In genomic region chr4:12884846-12885796, GRCh38 we compare ENCODE assay signal across 18 cellular contexts.
DNase-seq lines count a peak whose midpoint lies in the region; FAIRE-seq and TF ChIP-seq lines count a peak whose summit lies in the region.
"Had no signal": no experiment of that assay in that cellular context is flagged by ENCODE, and none has a peak within 500 bp of the region (broad histone marks: within the 10 kb centered on the region; RNA-seq: fewer than 3 reads in every experiment).

No MANE protein-coding gene starts in this region.

- peak overlapping the region; percentile 29 for H3K9ac ChIP-seq in trophoblast cell (ENCODE audit: low read length)
- H3K9ac ChIP-seq: BLaER1 treated with 17β-estradiol and CSF1 and Interleukin-3, amounts not matched to agents 10 nM and 100 nM had no signal

- no peak overlapping the region for H2BK5ac ChIP-seq in trophoblast cell (ENCODE audit: low read depth, low read length, poor library complexity)

- no peaks in the 10 kb centered on the region for H3K27me3 ChIP-seq in trophoblast cell (ENCODE audit: insufficient read depth, low read length)
- H3K27me3 ChIP-seq: BLaER1 treated with 17β-estradiol and CSF1 and Interleukin-3, amounts not matched to agents 10 nM and 100 nM had no signal

- H2AFZ ChIP-seq in trophoblast cell (ENCODE audit: insufficient read depth, low read length, poor library complexity), result no peak overlapping the region

- H3K79me1 ChIP-seq in trophoblast cell (ENCODE audit: low read length), result no peaks in the 10 kb centered on the region

- in situ Hi-C loops in ACHN (cut with HindIII; ENCODE audit: low pct_ligation_motif_present, low pct_unique_long_range_greater_than_20kb, low sequenced_read_pairs) (no loop called here), KBM-7 (cut with MboI; ENCODE audit: low pct_unique_long_range_greater_than_20kb, low sequenced_read_pairs) (no loop called here)

- no peak overlapping the region for H4K8ac ChIP-seq in trophoblast cell (ENCODE audit: low read depth, low read length)

- H3K27ac ChIP-seq in trophoblast cell (ENCODE audit: low read depth, low read length), result no peak overlapping the region
- H3K27ac ChIP-seq: BLaER1 treated with 17β-estradiol and CSF1 and Interleukin-3, amounts not matched to agents 10 nM and 100 nM; HL-60 had no signal

- no peak overlapping the region for H3K4ac ChIP-seq in trophoblast cell (ENCODE audit: low read depth, low read length)

- no peak overlapping the region for H2BK120ac ChIP-seq in trophoblast cell (ENCODE audit: insufficient read depth, low read length, poor library complexity)

- H3K4me1 ChIP-seq in trophoblast cell (ENCODE audit: control insufficient read depth in 1 of 2, insufficient read depth in 2 of 2, low read length in 2 of 2), result no peaks in the 10 kb centered on the region
- H3K4me1 ChIP-seq: BLaER1 treated with 17β-estradiol and CSF1 and Interleukin-3, amounts not matched to agents 10 nM and 100 nM had no signal

- no peak overlapping the region for H2BK12ac ChIP-seq in trophoblast cell (ENCODE audit: low read length)

- no peak for TF ChIP-seq CTCF in D721Med (IDR thresholded peaks at IDR 0.05; ENCODE audit: insufficient read depth, missing control alignments)

- no peak overlapping the region for H3K4me3 ChIP-seq in trophoblast cell (ENCODE audit: low read depth, low read length)
- H3K4me3 ChIP-seq: BLaER1 treated with 17β-estradiol and CSF1 and Interleukin-3, amounts not matched to agents 10 nM and 100 nM had no signal

- H3K4me2 ChIP-seq in trophoblast cell (ENCODE audit: low read length), result no peak overlapping the region
- H3K4me2 ChIP-seq: BLaER1 treated with 17β-estradiol and CSF1 and Interleukin-3, amounts not matched to agents 10 nM and 100 nM had no signal

- peak; percentile 19 for DNase-seq in D721Med (ENCODE audit: insufficient read length, low spot score)
- peak; percentile 57 for DNase-seq in NCI-H82 treated with DMSO at 0.1 percent for 48 hours (lab: John Stamatoyannopoulos, UW; ENCODE audit: unreplicated experiment)
- DNase-seq in iPS-NIHi11 (ENCODE audit: low spot score), result peak; percentile 31
- no peak for DNase-seq in trophoblast cell
- no peak for DNase-seq in NCI-H2081 treated with DMSO at 0.1 percent for 48 hours (lab: John Stamatoyannopoulos, UW)
- no peak for DNase-seq in ACHN
- no peak for DNase-seq in activated CD4-positive, alpha-beta T cell treated with anti-CD3 and anti-CD28 coated beads for 48 hours
- DNase-seq in KBM-7, result no peak
- DNase-seq: CD8-positive, alpha-beta memory T cell; DMS 273 treated with DMSO at 0.1 percent for 48 hours; HCEC 1CT; NCI-H1417; NCI-H1930 had no signal

- no peak overlapping the region for H3K23ac ChIP-seq in trophoblast cell (ENCODE audit: low read length)

- WGBS in trophoblast cell (ENCODE audit: extremely low coverage, insufficient coverage, insufficient read length), result no CpG with 5 or more reads among the region's 20 CpGs

- peak; percentile 25 for FAIRE-seq in D721Med (lab: Jason Lieb, UNC)
- FAIRE-seq: A204.1, GM12892, HTR-8/SVneo had no signal

- no peaks in the 10 kb centered on the region for H3K36me3 ChIP-seq in trophoblast cell (ENCODE audit: control insufficient read depth in 1 of 2, insufficient read depth in 2 of 2, low read length in 2 of 2)
- H3K36me3 ChIP-seq: BLaER1 treated with 17β-estradiol and CSF1 and Interleukin-3, amounts not matched to agents 10 nM and 100 nM had no signal

- no peak overlapping the region for H4K91ac ChIP-seq in trophoblast cell (ENCODE audit: low read depth, low read length)

- H3K79me2 ChIP-seq in trophoblast cell (ENCODE audit: control insufficient read depth, insufficient read depth, low read length, poor library complexity), result no peaks in the 10 kb centered on the region

- no peak overlapping the region for H3K14ac ChIP-seq in trophoblast cell (ENCODE audit: low read length)

- H3K18ac ChIP-seq in trophoblast cell (ENCODE audit: low read length), result no peak overlapping the region

- no peak overlapping the region for H4K12ac ChIP-seq in trophoblast cell (ENCODE audit: low read depth, low read length)

- H3K9me3 ChIP-seq in trophoblast cell (ENCODE audit: insufficient read depth, low read depth, low read length), result no peaks in the 10 kb centered on the region

- H2AK5ac ChIP-seq in trophoblast cell (ENCODE audit: low read length), result no peak overlapping the region

Comparison
In these comparisons a context has a peak if more than half of its experiments do, and no peak if none do; other contexts are left out.
1. DNase-seq: peak in D721Med (single experiment), NCI-H82 treated with DMSO at 0.1 percent for 48 hours (single experiment) and iPS-NIHi11 (single experiment); none in trophoblast cell (0 of 2), NCI-H2081 treated with DMSO at 0.1 percent for 48 hours (single experiment), ACHN (single experiment), activated CD4-positive, alpha-beta T cell treated with anti-CD3 and anti-CD28 coated beads for 48 hours (single experiment) and KBM-7 (single experiment).